In the genomic region with DNA sequence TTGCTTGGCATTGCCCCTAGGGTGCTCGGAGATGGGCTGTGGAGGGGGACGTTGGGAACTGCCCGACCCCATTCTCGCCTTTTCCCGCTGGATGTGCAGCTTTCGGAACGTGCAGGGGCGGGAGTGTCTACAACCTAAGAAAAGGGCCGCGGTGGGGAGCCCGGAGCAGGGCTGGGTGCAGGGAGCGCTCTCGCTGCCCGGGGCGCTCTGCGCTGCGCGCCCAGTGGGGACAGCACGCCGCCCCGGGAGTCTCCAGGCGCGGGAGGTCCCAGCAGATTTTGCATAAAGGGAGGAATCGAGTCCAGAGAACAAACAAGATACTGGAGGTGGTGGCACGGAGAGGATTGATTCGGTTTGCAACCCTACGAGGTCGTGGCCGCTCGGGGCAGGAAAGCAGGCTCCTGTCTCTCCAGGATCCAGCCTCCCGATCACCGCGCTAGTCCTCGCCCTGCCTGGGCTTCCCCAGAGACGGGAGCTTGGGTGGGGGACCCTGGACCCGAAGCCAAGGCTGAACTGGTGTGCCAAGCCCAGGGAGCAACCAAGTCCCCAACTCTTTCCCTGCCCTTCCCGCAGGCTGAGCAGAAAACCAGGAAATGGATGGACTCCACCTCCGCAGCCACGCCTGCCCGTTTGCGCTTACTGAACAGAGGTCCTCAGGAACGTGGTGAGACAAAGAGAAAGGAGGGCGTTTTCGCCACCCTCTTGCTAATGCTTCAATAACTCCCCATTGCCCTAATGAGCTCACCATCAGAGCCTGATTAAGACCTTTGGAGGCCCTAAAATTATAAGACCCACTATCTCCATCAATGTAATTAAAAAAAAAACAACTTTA, we compare ENCODE assay signal across 1 cellular context.
TF ChIP-seq lines count a peak whose summit lies in the region.

No MANE protein-coding gene starts in this region.

TF ChIP-seq in WTC11, 78 proteins besides CTCF, POLR2A, EP300 and RAD21 (continued from another document):
- TF ChIP-seq, protein P1, sequence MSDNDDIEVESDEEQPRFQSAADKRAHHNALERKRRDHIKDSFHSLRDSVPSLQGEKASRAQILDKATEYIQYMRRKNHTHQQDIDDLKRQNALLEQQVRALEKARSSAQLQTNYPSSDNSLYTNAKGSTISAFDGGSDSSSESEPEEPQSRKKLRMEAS (CRISPR knock-in tag; IDR thresholded peaks at IDR 0.05), result peak; percentile 64
- peak; percentile 45; the same call in 1 of the 2 replicates for TF ChIP-seq SP1 (CRISPR knock-in tag; conservative IDR thresholded peaks at IDR 0.05)
- TF ChIP-seq, protein P2, sequence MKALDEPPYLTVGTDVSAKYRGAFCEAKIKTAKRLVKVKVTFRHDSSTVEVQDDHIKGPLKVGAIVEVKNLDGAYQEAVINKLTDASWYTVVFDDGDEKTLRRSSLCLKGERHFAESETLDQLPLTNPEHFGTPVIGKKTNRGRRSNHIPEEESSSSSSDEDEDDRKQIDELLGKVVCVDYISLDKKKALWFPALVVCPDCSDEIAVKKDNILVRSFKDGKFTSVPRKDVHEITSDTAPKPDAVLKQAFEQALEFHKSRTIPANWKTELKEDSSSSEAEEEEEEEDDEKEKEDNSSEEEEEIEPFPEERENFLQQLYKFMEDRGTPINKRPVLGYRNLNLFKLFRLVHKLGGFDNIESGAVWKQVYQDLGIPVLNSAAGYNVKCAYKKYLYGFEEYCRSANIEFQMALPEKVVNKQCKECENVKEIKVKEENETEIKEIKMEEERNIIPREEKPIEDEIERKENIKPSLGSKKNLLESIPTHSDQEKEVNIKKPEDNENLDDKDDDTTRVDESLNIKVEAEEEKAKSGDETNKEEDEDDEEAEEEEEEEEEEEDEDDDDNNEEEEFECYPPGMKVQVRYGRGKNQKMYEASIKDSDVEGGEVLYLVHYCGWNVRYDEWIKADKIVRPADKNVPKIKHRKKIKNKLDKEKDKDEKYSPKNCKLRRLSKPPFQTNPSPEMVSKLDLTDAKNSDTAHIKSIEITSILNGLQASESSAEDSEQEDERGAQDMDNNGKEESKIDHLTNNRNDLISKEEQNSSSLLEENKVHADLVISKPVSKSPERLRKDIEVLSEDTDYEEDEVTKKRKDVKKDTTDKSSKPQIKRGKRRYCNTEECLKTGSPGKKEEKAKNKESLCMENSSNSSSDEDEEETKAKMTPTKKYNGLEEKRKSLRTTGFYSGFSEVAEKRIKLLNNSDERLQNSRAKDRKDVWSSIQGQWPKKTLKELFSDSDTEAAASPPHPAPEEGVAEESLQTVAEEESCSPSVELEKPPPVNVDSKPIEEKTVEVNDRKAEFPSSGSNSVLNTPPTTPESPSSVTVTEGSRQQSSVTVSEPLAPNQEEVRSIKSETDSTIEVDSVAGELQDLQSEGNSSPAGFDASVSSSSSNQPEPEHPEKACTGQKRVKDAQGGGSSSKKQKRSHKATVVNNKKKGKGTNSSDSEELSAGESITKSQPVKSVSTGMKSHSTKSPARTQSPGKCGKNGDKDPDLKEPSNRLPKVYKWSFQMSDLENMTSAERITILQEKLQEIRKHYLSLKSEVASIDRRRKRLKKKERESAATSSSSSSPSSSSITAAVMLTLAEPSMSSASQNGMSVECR (CRISPR knock-in tag; IDR thresholded peaks at IDR 0.05; ENCODE audit: borderline replicate concordance), result peak; percentile 59; the same call in 1 of the 2 replicates
- TF ChIP-seq, protein P3, sequence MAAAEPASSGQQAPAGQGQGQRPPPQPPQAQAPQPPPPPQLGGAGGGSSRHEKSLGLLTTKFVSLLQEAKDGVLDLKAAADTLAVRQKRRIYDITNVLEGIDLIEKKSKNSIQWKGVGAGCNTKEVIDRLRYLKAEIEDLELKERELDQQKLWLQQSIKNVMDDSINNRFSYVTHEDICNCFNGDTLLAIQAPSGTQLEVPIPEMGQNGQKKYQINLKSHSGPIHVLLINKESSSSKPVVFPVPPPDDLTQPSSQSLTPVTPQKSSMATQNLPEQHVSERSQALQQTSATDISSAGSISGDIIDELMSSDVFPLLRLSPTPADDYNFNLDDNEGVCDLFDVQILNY (CRISPR knock-in tag; IDR thresholded peaks at IDR 0.05), result no peak
- TF ChIP-seq, protein P4, sequence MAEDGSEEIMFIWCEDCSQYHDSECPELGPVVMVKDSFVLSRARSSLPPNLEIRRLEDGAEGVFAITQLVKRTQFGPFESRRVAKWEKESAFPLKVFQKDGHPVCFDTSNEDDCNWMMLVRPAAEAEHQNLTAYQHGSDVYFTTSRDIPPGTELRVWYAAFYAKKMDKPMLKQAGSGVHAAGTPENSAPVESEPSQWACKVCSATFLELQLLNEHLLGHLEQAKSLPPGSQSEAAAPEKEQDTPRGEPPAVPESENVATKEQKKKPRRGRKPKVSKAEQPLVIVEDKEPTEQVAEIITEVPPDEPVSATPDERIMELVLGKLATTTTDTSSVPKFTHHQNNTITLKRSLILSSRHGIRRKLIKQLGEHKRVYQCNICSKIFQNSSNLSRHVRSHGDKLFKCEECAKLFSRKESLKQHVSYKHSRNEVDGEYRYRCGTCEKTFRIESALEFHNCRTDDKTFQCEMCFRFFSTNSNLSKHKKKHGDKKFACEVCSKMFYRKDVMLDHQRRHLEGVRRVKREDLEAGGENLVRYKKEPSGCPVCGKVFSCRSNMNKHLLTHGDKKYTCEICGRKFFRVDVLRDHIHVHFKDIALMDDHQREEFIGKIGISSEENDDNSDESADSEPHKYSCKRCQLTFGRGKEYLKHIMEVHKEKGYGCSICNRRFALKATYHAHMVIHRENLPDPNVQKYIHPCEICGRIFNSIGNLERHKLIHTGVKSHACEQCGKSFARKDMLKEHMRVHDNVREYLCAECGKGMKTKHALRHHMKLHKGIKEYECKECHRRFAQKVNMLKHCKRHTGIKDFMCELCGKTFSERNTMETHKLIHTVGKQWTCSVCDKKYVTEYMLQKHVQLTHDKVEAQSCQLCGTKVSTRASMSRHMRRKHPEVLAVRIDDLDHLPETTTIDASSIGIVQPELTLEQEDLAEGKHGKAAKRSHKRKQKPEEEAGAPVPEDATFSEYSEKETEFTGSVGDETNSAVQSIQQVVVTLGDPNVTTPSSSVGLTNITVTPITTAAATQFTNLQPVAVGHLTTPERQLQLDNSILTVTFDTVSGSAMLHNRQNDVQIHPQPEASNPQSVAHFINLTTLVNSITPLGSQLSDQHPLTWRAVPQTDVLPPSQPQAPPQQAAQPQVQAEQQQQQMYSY (CRISPR knock-in tag; IDR thresholded peaks at IDR 0.05), result peak; percentile 97
- TF ChIP-seq, protein P5, sequence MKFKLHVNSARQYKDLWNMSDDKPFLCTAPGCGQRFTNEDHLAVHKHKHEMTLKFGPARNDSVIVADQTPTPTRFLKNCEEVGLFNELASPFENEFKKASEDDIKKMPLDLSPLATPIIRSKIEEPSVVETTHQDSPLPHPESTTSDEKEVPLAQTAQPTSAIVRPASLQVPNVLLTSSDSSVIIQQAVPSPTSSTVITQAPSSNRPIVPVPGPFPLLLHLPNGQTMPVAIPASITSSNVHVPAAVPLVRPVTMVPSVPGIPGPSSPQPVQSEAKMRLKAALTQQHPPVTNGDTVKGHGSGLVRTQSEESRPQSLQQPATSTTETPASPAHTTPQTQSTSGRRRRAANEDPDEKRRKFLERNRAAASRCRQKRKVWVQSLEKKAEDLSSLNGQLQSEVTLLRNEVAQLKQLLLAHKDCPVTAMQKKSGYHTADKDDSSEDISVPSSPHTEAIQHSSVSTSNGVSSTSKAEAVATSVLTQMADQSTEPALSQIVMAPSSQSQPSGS (CRISPR knock-in tag; IDR thresholded peaks at IDR 0.05; ENCODE audit: borderline replicate concordance, low read depth), result no peak
- peak; percentile 72 for TF ChIP-seq ZNF423 (CRISPR knock-in tag; IDR thresholded peaks at IDR 0.05)
- no peak for TF ChIP-seq CREM (CRISPR knock-in tag; IDR thresholded peaks at IDR 0.05)
- no peak for TF ChIP-seq ATF1 (CRISPR knock-in tag; IDR thresholded peaks at IDR 0.05)
- TF ChIP-seq, protein P6, sequence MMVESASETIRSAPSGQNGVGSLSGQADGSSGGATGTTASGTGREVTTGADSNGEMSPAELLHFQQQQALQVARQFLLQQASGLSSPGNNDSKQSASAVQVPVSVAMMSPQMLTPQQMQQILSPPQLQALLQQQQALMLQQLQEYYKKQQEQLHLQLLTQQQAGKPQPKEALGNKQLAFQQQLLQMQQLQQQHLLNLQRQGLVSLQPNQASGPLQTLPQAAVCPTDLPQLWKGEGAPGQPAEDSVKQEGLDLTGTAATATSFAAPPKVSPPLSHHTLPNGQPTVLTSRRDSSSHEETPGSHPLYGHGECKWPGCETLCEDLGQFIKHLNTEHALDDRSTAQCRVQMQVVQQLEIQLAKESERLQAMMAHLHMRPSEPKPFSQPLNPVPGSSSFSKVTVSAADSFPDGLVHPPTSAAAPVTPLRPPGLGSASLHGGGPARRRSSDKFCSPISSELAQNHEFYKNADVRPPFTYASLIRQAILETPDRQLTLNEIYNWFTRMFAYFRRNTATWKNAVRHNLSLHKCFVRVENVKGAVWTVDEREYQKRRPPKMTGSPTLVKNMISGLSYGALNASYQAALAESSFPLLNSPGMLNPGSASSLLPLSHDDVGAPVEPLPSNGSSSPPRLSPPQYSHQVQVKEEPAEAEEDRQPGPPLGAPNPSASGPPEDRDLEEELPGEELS (CRISPR knock-in tag; IDR thresholded peaks at IDR 0.05), result no peak
- TF ChIP-seq, protein P7, sequence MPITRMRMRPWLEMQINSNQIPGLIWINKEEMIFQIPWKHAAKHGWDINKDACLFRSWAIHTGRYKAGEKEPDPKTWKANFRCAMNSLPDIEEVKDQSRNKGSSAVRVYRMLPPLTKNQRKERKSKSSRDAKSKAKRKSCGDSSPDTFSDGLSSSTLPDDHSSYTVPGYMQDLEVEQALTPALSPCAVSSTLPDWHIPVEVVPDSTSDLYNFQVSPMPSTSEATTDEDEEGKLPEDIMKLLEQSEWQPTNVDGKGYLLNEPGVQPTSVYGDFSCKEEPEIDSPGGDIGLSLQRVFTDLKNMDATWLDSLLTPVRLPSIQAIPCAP (CRISPR knock-in tag; IDR thresholded peaks at IDR 0.05), result no peak
